In genomic region chr9:1005043-1005667, GRCh38 we compare ENCODE assay signal across 9 cellular contexts. TPM values are rescaled to one million over a fixed set of nuclear protein-coding genes. Genes with fewer than 3 reads are reported as not detected.
A peak's percentile ranks its signal among the peaks of the same experiment; 100 is the strongest.
DNase-seq lines count a peak whose midpoint lies in the region; ATAC-seq, FAIRE-seq and TF ChIP-seq lines count a peak whose summit lies in the region.
"Had no signal": no experiment of that assay in that cellular context is flagged by ENCODE, and none has a peak within 500 bp of the region (broad histone marks: within the 10 kb centered on the region; RNA-seq: fewer than 3 reads in every experiment).

No MANE protein-coding gene starts in this region.

- TF ChIP-seq CTCF in epithelial cell of esophagus (IDR thresholded peaks at IDR 0.05; ENCODE audit: insufficient read depth, low read depth, low read length, missing control alignments) = peak; percentile 83

- H3K27ac Mint-ChIP-seq in naive thymus-derived CD4-positive, alpha-beta T cell = no peak overlapping the region

- H3K4me3 ChIP-seq in epithelial cell of esophagus (ENCODE audit: low read length) = no peak overlapping the region
- H3K4me3 ChIP-seq in naive thymus-derived CD4-positive, alpha-beta T cell (ENCODE audit: low read length) = no peak overlapping the region
- H3K4me3 ChIP-seq: SJSA1 had no signal

- intact Hi-C loops in naive thymus-derived CD4-positive, alpha-beta T cell (cut with micrococcal nuclease) = loop anchor here (1.0 to 5.0 kb wide), 2 partner anchors 111 to 618 kb away; no protein-coding TSS in a partner anchor

- POLR2A ChIA-PET in naive thymus-derived CD4-positive, alpha-beta T cell (lab: Charles Lee) = interaction anchor here (0.6 kb wide), 1 partner anchor 396 kb away, joined by 6 read pairs; no protein-coding TSS in a partner anchor

- H3K36me3 ChIP-seq in naive thymus-derived CD4-positive, alpha-beta T cell (ENCODE audit: control insufficient read depth in 2 of 3, insufficient read depth in 3 of 3, low read length in 3 of 3) = no peaks in the 10 kb centered on the region
- H3K36me3 ChIP-seq: SJSA1 had no signal

- H3K9me3 ChIP-seq in naive thymus-derived CD4-positive, alpha-beta T cell (ENCODE audit: control insufficient read depth in 2 of 3, low read length in 3 of 3) = no peaks in the 10 kb centered on the region
- H3K9me3 ChIP-seq: SJSA1 had no signal

- FAIRE-seq in GM18507 (lab: Jason Lieb, UNC) = peak; percentile 80

- H3K4me3 Mint-ChIP-seq in naive thymus-derived CD4-positive, alpha-beta T cell = no peak overlapping the region

- H3K36me3 Mint-ChIP-seq in naive thymus-derived CD4-positive, alpha-beta T cell = no peaks in the 10 kb centered on the region

- H3K4me1 ChIP-seq in naive thymus-derived CD4-positive, alpha-beta T cell (ENCODE audit: control insufficient read depth in 2 of 2, insufficient read depth in 2 of 2, low read length in 2 of 2) = no peaks in the 10 kb centered on the region
- H3K4me1 ChIP-seq: SJSA1 had no signal

- ATAC-seq in HG03565 (IDR thresholded peaks at IDR 0.05; ENCODE audit: unreplicated experiment) = peak; percentile 42
- ATAC-seq in naive thymus-derived CD4-positive, alpha-beta T cell = peak; percentile 55

- no peaks in the 10 kb centered on the region for H3K9me3 Mint-ChIP-seq in naive thymus-derived CD4-positive, alpha-beta T cell

- DNase-seq in CD1c-positive myeloid dendritic cell (ENCODE audit: extremely low spot score) (peak; percentile 65), GM18507 (ENCODE audit: extremely low spot score, insufficient read length, low read depth) (no peak), RKO (ENCODE audit: low spot score) (peak; percentile 77), epithelial cell of esophagus (ENCODE audit: low read depth) (peak; percentile 76), T-helper 9 cell (no peak), NCI-H187 treated with DMSO at 0.1 percent for 48 hours (lab: John Stamatoyannopoulos, UW) (no peak)
- peak in 2 of 9 donors; percentile 10 to 11 for DNase-seq in naive thymus-derived CD4-positive, alpha-beta T cell

- peaks cover 13 to 39% (median 38%) of the 10 kb centered on the region in 5 donors for H3K27me3 Mint-ChIP-seq in naive thymus-derived CD4-positive, alpha-beta T cell

- CTCF ChIA-PET in naive thymus-derived CD4-positive, alpha-beta T cell (lab: Charles Lee) = interaction anchor here (0.5 to 0.8 kb wide), 2 partner anchors 18 to 31 kb away, joined by 3 read pairs; no protein-coding TSS in a partner anchor

- H3K27ac ChIP-seq in naive thymus-derived CD4-positive, alpha-beta T cell (ENCODE audit: low read depth, low read length) = no peak overlapping the region
- H3K27ac ChIP-seq: SJSA1 had no signal

- H3K27me3 ChIP-seq in naive thymus-derived CD4-positive, alpha-beta T cell (ENCODE audit: control insufficient read depth in 2 of 2, insufficient read depth in 2 of 2, low read length in 2 of 2) = no peaks in the 10 kb centered on the region
- H3K27me3 ChIP-seq: SJSA1 had no signal

- H3K4me1 Mint-ChIP-seq in naive thymus-derived CD4-positive, alpha-beta T cell = peaks cover 0 to 10% (median 0%) of the 10 kb centered on the region in 7 donors

RNA-seq across cellular contexts. Expression of gene DMRT3, which starts 28.7 kb away (rescaled TPM):
- total RNA-seq in naive thymus-derived CD4-positive, alpha-beta T cell = not detected
- not detected for polyA plus RNA-seq in naive thymus-derived CD4-positive, alpha-beta T cell
- total RNA-seq: SJSA1 had no signal

RNA-seq across cellular contexts. Expression of gene DMRT2, which starts 45.0 kb away (rescaled TPM):
- under 1 TPM in 1 of 5 experiments, not detected in 4; 0.44 TPM for total RNA-seq in naive thymus-derived CD4-positive, alpha-beta T cell
- not detected for polyA plus RNA-seq in naive thymus-derived CD4-positive, alpha-beta T cell
- total RNA-seq: SJSA1 had no signal

Comparison
In these comparisons a context has a peak if more than half of its experiments do, and no peak if none do; other contexts are left out.
1. DNase-seq: peak in CD1c-positive myeloid dendritic cell (single experiment), RKO (single experiment) and epithelial cell of esophagus (single experiment); none in GM18507 (single experiment), T-helper 9 cell (single experiment) and NCI-H187 treated with DMSO at 0.1 percent for 48 hours (single experiment).